ENCODE assay signal across 9 cellular contexts in the genomic region with DNA sequence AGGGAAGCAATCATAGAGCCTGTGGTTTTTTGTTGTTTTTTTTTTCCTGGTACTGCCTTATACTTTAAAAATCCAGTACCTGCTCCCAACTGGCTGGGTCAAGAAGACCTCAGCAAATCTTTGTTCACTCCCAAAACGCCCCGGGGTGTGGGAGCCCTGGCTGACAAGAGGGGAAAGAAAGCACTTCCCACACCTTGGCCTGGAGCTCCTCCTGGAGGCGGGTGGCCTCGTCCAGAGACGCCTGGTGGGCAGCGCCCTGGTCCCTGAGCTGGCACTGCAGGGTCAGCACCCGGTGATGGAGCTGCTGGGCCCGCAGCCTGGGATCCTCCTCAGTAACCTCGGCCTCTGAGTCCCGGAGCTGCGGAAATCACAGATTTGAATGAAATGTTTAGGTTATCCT. TPM values are rescaled to one million over a fixed set of nuclear protein-coding genes. Genes with fewer than 3 reads are reported as not detected.
DNase-seq lines count a peak whose midpoint lies in the region; ATAC-seq and TF ChIP-seq lines count a peak whose summit lies in the region.
"Had no signal": no experiment of that assay in that cellular context is flagged by ENCODE, and none has a peak within 500 bp of the region (broad histone marks: within the 10 kb centered on the region; RNA-seq: fewer than 3 reads in every experiment).

No MANE protein-coding gene starts in this region.

- peaks cover 6 to 26% (median 17%) of the 10 kb centered on the region in 5 donors for H3K27me3 Mint-ChIP-seq in naive thymus-derived CD8-positive, alpha-beta T cell

- TF ChIP-seq CTCF in VCaP (conservative IDR thresholded peaks at IDR 0.05) = peak; percentile 89

- POLR2A ChIA-PET in naive thymus-derived CD8-positive, alpha-beta T cell (lab: Charles Lee) = no interaction called here

- peaks cover 4 to 24% (median 18%) of the 10 kb centered on the region in 9 donors for H3K9me3 Mint-ChIP-seq in naive thymus-derived CD8-positive, alpha-beta T cell

- no peak overlapping the region for H3K4me3 Mint-ChIP-seq in naive thymus-derived CD8-positive, alpha-beta T cell

- TF ChIP-seq POLR2A in erythroblast (IDR thresholded peaks at IDR 0.05; ENCODE audit: low read length) = no peak

- ATAC-seq in naive thymus-derived CD8-positive, alpha-beta T cell = no peak

- DNase-seq in DMS79 treated with DMSO at 0.1 percent for 48 hours (lab: John Stamatoyannopoulos, UW) (peak; percentile 19), DMS79 (lab: John Stamatoyannopoulos, UW) (no peak), HuH-7 (ENCODE audit: low spot score) (peak; percentile 22), myocyte (ENCODE audit: low read depth) (peak; percentile 43), GDM1 (lab: John Stamatoyannopoulos, UW) (no peak), erythroblast (lab: John Stamatoyannopoulos, UW) (no peak)
- no peak for DNase-seq in naive thymus-derived CD8-positive, alpha-beta T cell

- no peak overlapping the region for H3K27ac ChIP-seq in VCaP
- H3K27ac ChIP-seq: SJSA1 had no signal

- no peaks in the 10 kb centered on the region for H3K4me1 Mint-ChIP-seq in naive thymus-derived CD8-positive, alpha-beta T cell

- peaks cover 0 to 19% (median 5%) of the 10 kb centered on the region in 3 donors for H3K36me3 Mint-ChIP-seq in naive thymus-derived CD8-positive, alpha-beta T cell

- H3K27ac Mint-ChIP-seq in naive thymus-derived CD8-positive, alpha-beta T cell = no peak overlapping the region

RNA-seq across cellular contexts. Expression of a gene that starts 38.2 kb away (rescaled TPM):
- 0.05 TPM in 2 replicates for total RNA-seq in myocyte
- 0.03 TPM for polyA plus RNA-seq in myocyte (2012)
- total RNA-seq in naive thymus-derived CD8-positive, alpha-beta T cell = not detected
- not detected for polyA plus RNA-seq in naive thymus-derived CD8-positive, alpha-beta T cell
- total RNA-seq: SJSA1 had no signal

Comparison
In these comparisons a context has a peak if more than half of its experiments do, and no peak if none do; other contexts are left out.
1. DNase-seq: peak in DMS79 treated with DMSO at 0.1 percent for 48 hours (single experiment), HuH-7 (single experiment) and myocyte (single experiment); none in DMS79 (single experiment), GDM1 (single experiment), erythroblast (0 of 2) and naive thymus-derived CD8-positive, alpha-beta T cell (0 of 10).